Comparison of ENCODE assay signal across 22 cellular contexts in the genomic region with DNA sequence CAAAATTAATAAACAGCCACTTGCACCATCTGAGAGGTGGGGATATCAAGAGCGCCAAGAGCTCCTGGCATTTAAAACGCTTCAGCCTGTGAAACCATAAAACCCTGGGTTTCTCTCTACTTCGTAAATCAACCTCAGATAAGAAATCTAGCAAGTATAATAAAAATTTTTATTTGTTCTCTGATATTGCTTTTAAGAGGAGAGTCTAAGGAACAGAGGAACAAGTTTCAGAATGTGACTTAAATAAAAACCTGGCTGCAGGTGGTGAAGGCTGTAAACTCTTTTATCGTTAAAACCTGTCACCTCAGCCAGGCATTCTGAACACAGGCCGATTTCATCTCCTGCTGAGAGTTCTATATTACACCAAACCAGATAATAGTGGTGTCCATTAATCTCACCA. TPM values are rescaled to one million over a fixed set of nuclear protein-coding genes. Genes with fewer than 3 reads are reported as not detected.
DNase-seq lines count a peak whose midpoint lies in the region; ATAC-seq, FAIRE-seq and TF ChIP-seq lines count a peak whose summit lies in the region.
"Had no signal": no experiment of that assay in that cellular context is flagged by ENCODE, and none has a peak within 500 bp of the region (broad histone marks: within the 10 kb centered on the region; RNA-seq: fewer than 3 reads in every experiment).

No MANE protein-coding gene starts in this region.

- H3K4me3 ChIP-seq in SK-N-SH (ENCODE audit: low read depth in 2 of 2, low read length in 1 of 2) (no peak overlapping the region), LNCaP clone FGC (ENCODE audit: low read depth, low read length) (no peak overlapping the region), neural cell (ENCODE audit: low read length) (no peak overlapping the region)
- H3K4me3 ChIP-seq: A549 had no signal

- POLR2A ChIA-PET in SK-N-SH (lab: Yijun Ruan, JAX), result no interaction called here

- H3K4me1 Mint-ChIP-seq in HFFc6 (ENCODE audit: low read depth), result peaks cover 9% of the 10 kb centered on the region; the same call in 1 of the 2 replicates
- H3K4me1 Mint-ChIP-seq: CD4-positive, alpha-beta memory T cell had no signal

- H3K4me1 ChIP-seq in SK-N-SH (ENCODE audit: control insufficient read depth in 1 of 2, insufficient read depth in 2 of 2, low read depth in 1 of 2, low read length in 1 of 2), result no peaks in the 10 kb centered on the region
- H3K4me1 ChIP-seq: A549, BE2C had no signal

- TF ChIP-seq CTCF in SK-N-SH (IDR thresholded peaks at IDR 0.05) (no peak), LNCaP clone FGC (IDR thresholded peaks at IDR 0.05; ENCODE audit: control insufficient read depth, extremely low read depth, insufficient read depth) (no peak), neural cell (IDR thresholded peaks at IDR 0.05; ENCODE audit: poor library complexity, severe bottlenecking) (no peak), HFFc6 (IDR thresholded peaks at IDR 0.05) (no peak)

- H3K9ac ChIP-seq in SK-N-SH (no peak overlapping the region), neural cell (ENCODE audit: low read length) (no peak overlapping the region)

- H3K4me2 ChIP-seq in SK-N-SH (no peak overlapping the region), neural cell (ENCODE audit: low read length) (no peak overlapping the region)
- H3K4me2 ChIP-seq: A549 had no signal

- 0 out of 2 replicates have a peak overlapping the region, but pooled peaks have one; percentile 13 for H2AFZ ChIP-seq in SK-N-SH (ENCODE audit: low read depth)
- H2AFZ ChIP-seq in neural cell (ENCODE audit: low read depth, low read length), result no peak overlapping the region

- no peaks in the 10 kb centered on the region for H3K9me2 ChIP-seq in SK-N-SH
- no peaks in the 10 kb centered on the region for H3K9me2 ChIP-seq in neural cell (ENCODE audit: insufficient read depth, low read length)

- CTCF ChIA-PET in SK-N-SH (lab: Yijun Ruan, JAX), result interaction anchor here (1.4 kb wide), 1 partner anchor 14 kb away, joined by 6 read pairs; no protein-coding TSS in a partner anchor

- H3K9me3 ChIP-seq in SK-N-SH (no peaks in the 10 kb centered on the region), neural cell (ENCODE audit: low read length) (no peaks in the 10 kb centered on the region)
- H3K9me3 ChIP-seq: A549, BE2C had no signal

- ATAC-seq in SK-N-SH treated with all-trans-retinoic acid at 6 μM for 48 hours, result no peak
- ATAC-seq: A549 had no signal

- TF ChIP-seq RAD21 in SK-N-SH (IDR thresholded peaks at IDR 0.05; ENCODE audit: low read length), result no peak
- TF ChIP-seq RAD21 in neural cell (conservative IDR thresholded peaks at IDR 0.05), result no peak

- WGBS in SK-N-SH (ENCODE audit: low lambda C conversion rate), result 32% methylated on average over 5 of the region's 5 CpGs

- no peaks in the 10 kb centered on the region for H3K9me3 Mint-ChIP-seq in HFFc6
- H3K9me3 Mint-ChIP-seq: CD4-positive, alpha-beta memory T cell; H9 had no signal

- H3K27ac Mint-ChIP-seq in HFFc6, result no peak overlapping the region
- H3K27ac Mint-ChIP-seq: CD4-positive, alpha-beta memory T cell had no signal

- H3K27ac ChIP-seq in SK-N-SH (ENCODE audit: low read depth in 2 of 2, low read length in 1 of 2), result no peak overlapping the region
- no peak overlapping the region for H3K27ac ChIP-seq in neural cell (ENCODE audit: low read length)
- H3K27ac ChIP-seq: A549, C4-2B, HL-60 had no signal

- H3K79me2 ChIP-seq in SK-N-SH (ENCODE audit: insufficient read depth), result no peaks in the 10 kb centered on the region
- H3K79me2 ChIP-seq in neural cell (replicated peaks; ENCODE audit: insufficient read depth, low read length), result no peaks in the 10 kb centered on the region

- FAIRE-seq in frontal cortex (lab: Jason Lieb, UNC), result no peak
- FAIRE-seq: A549, D721Med, G401.6, GM12891 had no signal

- H3K36me3 ChIP-seq in SK-N-SH (replicated peaks in 1 of 2; ENCODE audit: control insufficient read depth in 1 of 2, insufficient read depth in 2 of 2, low read length in 1 of 2) (no peaks in the 10 kb centered on the region), neural cell (ENCODE audit: insufficient read depth, low read length) (no peaks in the 10 kb centered on the region)
- H3K36me3 ChIP-seq: BE2C had no signal

- H3F3A ChIP-seq in SK-N-SH (replicated peaks; ENCODE audit: insufficient read depth) (no peaks in the 10 kb centered on the region), neural cell (ENCODE audit: insufficient read depth, low read length, poor library complexity, severe bottlenecking) (no peaks in the 10 kb centered on the region)

- H3K27me3 ChIP-seq in SK-N-SH (ENCODE audit: insufficient read depth), result no peaks in the 10 kb centered on the region
- H3K27me3 ChIP-seq in neural cell (ENCODE audit: insufficient read depth, low read depth, low read length), result no peaks in the 10 kb centered on the region

- H4K20me1 ChIP-seq in SK-N-SH (ENCODE audit: insufficient read depth), result no peaks in the 10 kb centered on the region
- H4K20me1 ChIP-seq in neural cell (ENCODE audit: insufficient read depth), result no peaks in the 10 kb centered on the region

- peaks cover 12% of the 10 kb centered on the region for H3K27me3 Mint-ChIP-seq in HFFc6 (ENCODE audit: insufficient read depth)

- no peak overlapping the region for H3K4me3 Mint-ChIP-seq in HFFc6
- H3K4me3 Mint-ChIP-seq: CD4-positive, alpha-beta memory T cell; H9 had no signal

- H3K36me3 Mint-ChIP-seq in HFFc6 (ENCODE audit: low read depth), result no peaks in the 10 kb centered on the region
- H3K36me3 Mint-ChIP-seq: CD4-positive, alpha-beta memory T cell had no signal

- DNase-seq in SK-N-SH (no peak), LNCaP clone FGC (ENCODE audit: low read depth) (peak; percentile 90), frontal cortex (ENCODE audit: low spot score in 2 of 2) (no peak), activated gamma-delta T cell treated with Interleukin-2 at 50 U/mL for 16 hours (no peak), HFFc6 (no peak)
- DNase-seq: BE2C; CD4-positive, alpha-beta memory T cell; COR-L47; DMS153; DMS79 treated with DMSO at 0.1 percent for 48 hours; EL; GOT3; H9 had no signal

- TF ChIP-seq EP300 in SK-N-SH (IDR thresholded peaks at IDR 0.05; ENCODE audit: borderline replicate concordance in 1 of 2, low read depth in 1 of 2, low read length in 1 of 2), result no peak
- no peak for TF ChIP-seq EP300 in neural cell (conservative IDR thresholded peaks at IDR 0.05; ENCODE audit: poor library complexity, severe bottlenecking)

TF ChIP-seq in SK-N-SH, 30 proteins besides CTCF, POLR2A, EP300 and RAD21 (continues in another document):
- TF ChIP-seq, protein P1, sequence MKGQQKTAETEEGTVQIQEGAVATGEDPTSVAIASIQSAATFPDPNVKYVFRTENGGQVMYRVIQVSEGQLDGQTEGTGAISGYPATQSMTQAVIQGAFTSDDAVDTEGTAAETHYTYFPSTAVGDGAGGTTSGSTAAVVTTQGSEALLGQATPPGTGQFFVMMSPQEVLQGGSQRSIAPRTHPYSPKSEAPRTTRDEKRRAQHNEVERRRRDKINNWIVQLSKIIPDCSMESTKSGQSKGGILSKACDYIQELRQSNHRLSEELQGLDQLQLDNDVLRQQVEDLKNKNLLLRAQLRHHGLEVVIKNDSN (IDR thresholded peaks at IDR 0.05; ENCODE audit: borderline replicate concordance, low read depth), result no peak
- TF ChIP-seq JUND (IDR thresholded peaks at IDR 0.05) (no peak), RXRA (IDR thresholded peaks at IDR 0.05; ENCODE audit: borderline replicate concordance, low read depth) (no peak), GABPA (IDR thresholded peaks at IDR 0.05; ENCODE audit: low read depth) (no peak)

TF ChIP-seq in SK-N-SH treated with all-trans-retinoic acid at 6 μM for 48 hours, 23 proteins besides CTCF, POLR2A, EP300 and RAD21 (continues in another document):
- TF ChIP-seq CSDC2 (CRISPR knock-in tag; IDR thresholded peaks at IDR 0.05) (no peak), ISL1 (CRISPR knock-in tag; IDR thresholded peaks at IDR 0.05) (no peak)

TF ChIP-seq in neural cell, 6 proteins besides CTCF, POLR2A, EP300 and RAD21:
- TF ChIP-seq EZH2 (IDR thresholded peaks at IDR 0.05; ENCODE audit: borderline replicate concordance, insufficient read depth, low read length, poor library complexity, severe bottlenecking) (no peak), POLR2AphosphoS5 (IDR thresholded peaks at IDR 0.05) (peak; percentile 21), TAF1 (IDR thresholded peaks at IDR 0.05; ENCODE audit: low read depth) (no peak)
TF ChIP-seq in neural cell: peak in this region for 1.

RNA-seq across cellular contexts. Expression of a gene that starts 9.9 kb away (rescaled TPM):
- polyA plus RNA-seq in SK-N-SH (2012; rRNA removed), result not detected in 2 replicates
- not detected in 2 replicates for polyA plus RNA-seq in SK-N-SH (2012; cell fraction: cytosol; rRNA removed)
- polyA plus RNA-seq in SK-N-SH (2012; cell fraction: nucleus; rRNA removed), result not detected in 2 replicates
- not detected in 2 replicates for polyA plus RNA-seq in neural cell
- not detected in 2 replicates for polyA minus RNA-seq in neural cell
- total RNA-seq in frontal cortex, result not detected
- not detected for total RNA-seq in HFFc6 (2021; fragmentation: NEBNext Ultra II Directional; extraction: Animal tissue kit (Norgen Biotek cat#: 25700))
- total RNA-seq: CD4-positive, alpha-beta memory T cell; H9 had no signal
- polyA plus RNA-seq: A549; AG04450; CD4-positive, alpha-beta memory T cell had no signal

RNA-seq across cellular contexts. Expression of a gene that starts 56.8 kb away (rescaled TPM):
- polyA plus RNA-seq in SK-N-SH (2012; rRNA removed) (1.7 and 2.8 TPM in 2 replicates), neural cell (11.7 and 17.8 TPM in 2 replicates)
- polyA plus RNA-seq in SK-N-SH (2012; cell fraction: cytosol; rRNA removed), result 2.2 and 2.6 TPM in 2 replicates
- 2.5 and 3.6 TPM in 2 replicates for polyA plus RNA-seq in SK-N-SH (2012; cell fraction: nucleus; rRNA removed)
- polyA minus RNA-seq in neural cell, result 9.3 and 9.7 TPM in 2 replicates
- total RNA-seq in frontal cortex, result 4.5 TPM
- total RNA-seq in HFFc6 (2021; fragmentation: NEBNext Ultra II Directional; extraction: Animal tissue kit (Norgen Biotek cat#: 25700)), result under 1 TPM in 5 of 6 experiments, not detected in 1; 0.07 to 0.68 (median 0.46) TPM

RNA-seq across cellular contexts. Expression of a gene that starts 57.1 kb away (rescaled TPM):
- polyA plus RNA-seq in SK-N-SH (2012; rRNA removed), result 15.1 and 22.8 TPM in 2 replicates
- 18.2 and 18.3 TPM in 2 replicates for polyA plus RNA-seq in SK-N-SH (2012; cell fraction: cytosol; rRNA removed)
- polyA plus RNA-seq in SK-N-SH (2012; cell fraction: nucleus; rRNA removed), result 18.8 and 37.6 TPM in 2 replicates
- polyA plus RNA-seq in neural cell, result 52.1 and 56.1 TPM in 2 replicates
- 83.0 and 91.2 TPM in 2 replicates for polyA minus RNA-seq in neural cell
- 47.7 TPM for total RNA-seq in frontal cortex
- 10 to 100 TPM; 20.3 to 27.2 (median 25.4) TPM for total RNA-seq in HFFc6 (2021; fragmentation: NEBNext Ultra II Directional; extraction: Animal tissue kit (Norgen Biotek cat#: 25700))
